ENCODE assay signal across 27 cellular contexts in the genomic region with DNA sequence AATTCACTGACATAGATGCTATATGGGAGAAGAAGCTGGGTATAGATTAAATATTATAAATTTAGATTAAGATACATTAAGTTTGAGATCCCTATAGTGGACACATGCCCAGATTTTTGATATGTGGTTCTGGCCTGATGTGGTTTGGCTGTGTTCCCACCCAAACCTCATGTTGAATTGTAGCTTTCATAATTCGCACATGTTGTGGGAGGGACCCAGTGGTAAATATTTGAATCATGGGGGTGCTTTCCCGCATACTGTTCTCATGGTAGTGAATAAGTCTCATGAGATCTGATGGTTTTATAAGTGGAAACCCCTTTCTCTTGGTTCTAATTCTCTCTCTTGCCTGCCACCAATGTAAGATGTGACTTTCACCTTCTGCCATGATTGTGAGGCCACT.
DNase-seq lines count a peak whose midpoint lies in the region; ATAC-seq and TF ChIP-seq lines count a peak whose summit lies in the region.
"Had no signal": no experiment of that assay in that cellular context is flagged by ENCODE, and none has a peak within 500 bp of the region (broad histone marks: within the 10 kb centered on the region; RNA-seq: fewer than 3 reads in every experiment).

No MANE protein-coding gene starts in this region.

- no peak for ATAC-seq in CD8-positive, alpha-beta T cell
- ATAC-seq: SK-N-SH treated with all-trans-retinoic acid at 6 μM for 48 hours had no signal

- H3K36me3 ChIP-seq in breast epithelium, result no peaks in the 10 kb centered on the region
- no peaks in the 10 kb centered on the region for H3K36me3 ChIP-seq in fibroblast of lung (ENCODE audit: control insufficient read depth, insufficient read depth, low read length)
- no peaks in the 10 kb centered on the region for H3K36me3 ChIP-seq in CD8-positive, alpha-beta T cell (ENCODE audit: insufficient read depth, low read length)
- no peaks in the 10 kb centered on the region for H3K36me3 ChIP-seq in tibial artery
- H3K36me3 ChIP-seq: Peyer's patch, SJCRH30 had no signal

- TF ChIP-seq POLR2A in breast epithelium (IDR thresholded peaks at IDR 0.05), result no peak

- no peaks in the 10 kb centered on the region for H3K9me3 ChIP-seq in breast epithelium
- H3K9me3 ChIP-seq in fibroblast of lung (ENCODE audit: control insufficient read depth, insufficient read depth, low read depth, low read length), result no peaks in the 10 kb centered on the region
- H3K9me3 ChIP-seq in CD8-positive, alpha-beta T cell (ENCODE audit: low read length), result no peaks in the 10 kb centered on the region
- no peaks in the 10 kb centered on the region for H3K9me3 ChIP-seq in tibial artery
- H3K9me3 ChIP-seq: Peyer's patch had no signal

- H3K4me2 ChIP-seq in fibroblast of lung (ENCODE audit: extremely low read depth, insufficient read depth, low read length), result no peak overlapping the region
- H3K4me2 ChIP-seq: KMS-11 had no signal

- H3K4me3 Mint-ChIP-seq in MCF 10A (ENCODE audit: unreplicated experiment), result no peak overlapping the region
- H3K4me3 Mint-ChIP-seq in CD8-positive, alpha-beta T cell, result no peak overlapping the region
- H3K4me3 Mint-ChIP-seq: B cell; CD8-positive, alpha-beta memory T cell; H9; IgD-negative memory B cell had no signal

- H2AFZ ChIP-seq in fibroblast of lung (ENCODE audit: low read length), result no peak overlapping the region
- H2AFZ ChIP-seq: GM23248 had no signal

- H3K4me1 ChIP-seq in breast epithelium (no peaks in the 10 kb centered on the region), fibroblast of lung (ENCODE audit: control insufficient read depth, extremely low read depth, insufficient read depth, low read length) (no peaks in the 10 kb centered on the region), tibial artery (no peaks in the 10 kb centered on the region)
- no peaks in the 10 kb centered on the region for H3K4me1 ChIP-seq in CD8-positive, alpha-beta T cell (ENCODE audit: insufficient read depth, low read length)
- H3K4me1 ChIP-seq: Peyer's patch, SJCRH30 had no signal

- H3K27me3 ChIP-seq in breast epithelium (no peaks in the 10 kb centered on the region), fibroblast of lung (ENCODE audit: control insufficient read depth, insufficient read depth, low read length) (no peaks in the 10 kb centered on the region), tibial artery (no peaks in the 10 kb centered on the region)
- no peaks in the 10 kb centered on the region for H3K27me3 ChIP-seq in CD8-positive, alpha-beta T cell (ENCODE audit: insufficient read depth, low read length)
- H3K27me3 ChIP-seq: Peyer's patch, SJCRH30 had no signal

- H3K4me1 Mint-ChIP-seq in MCF 10A (ENCODE audit: insufficient read depth, unreplicated experiment), result peaks cover 11% of the 10 kb centered on the region
- H3K4me1 Mint-ChIP-seq in CD8-positive, alpha-beta T cell (ENCODE audit: low read depth), result no peaks in the 10 kb centered on the region
- H3K4me1 Mint-ChIP-seq: B cell; CD8-positive, alpha-beta memory T cell; H9; IgD-negative memory B cell had no signal

- peaks cover 9% of the 10 kb centered on the region for H3K9me3 Mint-ChIP-seq in MCF 10A (ENCODE audit: unreplicated experiment)
- peaks cover 9% of the 10 kb centered on the region for H3K9me3 Mint-ChIP-seq in CD8-positive, alpha-beta T cell

- no peak for TF ChIP-seq CTCF in MCF 10A (IDR thresholded peaks at IDR 0.05; ENCODE audit: unreplicated experiment)
- TF ChIP-seq CTCF in breast epithelium (IDR thresholded peaks at IDR 0.05), result no peak
- TF ChIP-seq CTCF in fibroblast of lung (conservative IDR thresholded peaks at IDR 0.05 in 1 of 2, IDR thresholded peaks at IDR 0.05 in 1 of 2; ENCODE audit: low read depth in 1 of 2, low read length in 2 of 2), result no peak
- TF ChIP-seq CTCF in CD8-positive, alpha-beta T cell (IDR thresholded peaks at IDR 0.05), result no peak
- no peak for TF ChIP-seq CTCF in tibial artery (IDR thresholded peaks at IDR 0.05)

- H3K36me3 Mint-ChIP-seq in MCF 10A (ENCODE audit: insufficient read depth, unreplicated experiment), result no peaks in the 10 kb centered on the region
- H3K36me3 Mint-ChIP-seq in CD8-positive, alpha-beta T cell, result no peaks in the 10 kb centered on the region
- H3K36me3 Mint-ChIP-seq: IgD-negative memory B cell had no signal

- H3K27ac ChIP-seq in breast epithelium (no peak overlapping the region), fibroblast of lung (ENCODE audit: insufficient read depth, low read length) (no peak overlapping the region), tibial artery (no peak overlapping the region)
- H3K27ac ChIP-seq in CD8-positive, alpha-beta T cell (ENCODE audit: low read depth, low read length), result no peak overlapping the region
- H3K27ac ChIP-seq: 22Rv1, C4-2B, GM23248, KMS-11, Peyer's patch, SJCRH30 had no signal

- no TSS peak for BruUV-seq in MCF 10A (replicated peaks; lab: Mats Ljungman, UMichigan)

- CTCF ChIA-PET in MCF 10A (lab: Yijun Ruan, JAX), result no interaction called here
- CTCF ChIA-PET in CD8-positive, alpha-beta T cell (lab: Charles Lee), result interaction anchor here (2.7 kb wide), 1 partner anchor 15 kb away, joined by 11 read pairs; no protein-coding TSS in a partner anchor

- no peak overlapping the region for H3K27ac Mint-ChIP-seq in MCF 10A (ENCODE audit: low read depth, unreplicated experiment)
- H3K27ac Mint-ChIP-seq in CD8-positive, alpha-beta T cell, result no peak overlapping the region
- H3K27ac Mint-ChIP-seq: B cell, H9 had no signal

- peak; percentile 58 for DNase-seq in MCF 10A (ENCODE audit: unreplicated experiment)
- DNase-seq in breast epithelium (ENCODE audit: low spot score in 2 of 2), result no peak
- peak; percentile 49 for DNase-seq in amniotic epithelial cell (ENCODE audit: low read depth)
- peak; percentile 11 to 21 for DNase-seq in fibroblast of lung (ENCODE audit: low read depth in 2 of 2)
- DNase-seq in myocyte (ENCODE audit: low read depth), result peak; percentile 39
- DNase-seq in CD8-positive, alpha-beta T cell, result no peak
- DNase-seq in NCI-H510A (lab: John Stamatoyannopoulos, UW), result no peak
- DNase-seq in tibial artery, result no peak
- DNase-seq: CD8-positive, alpha-beta memory T cell; DMS 273 treated with DMSO at 0.1 percent for 48 hours; DMS79 treated with DMSO at 0.1 percent for 48 hours; GM23248; H9; NCI-H1105 treated with DMSO at 0.1 percent for 48 hours; NCI-H146; NCI-H1930; NCI-H2107; NCI-H446; NCI-H526; Peyer's patch had no signal

- H4K20me1 ChIP-seq in fibroblast of lung (ENCODE audit: control insufficient read depth, extremely low read depth, insufficient read depth, low read length), result no peaks in the 10 kb centered on the region

- H3K4me3 ChIP-seq in breast epithelium (no peak overlapping the region), fibroblast of lung (replicated peaks in 1 of 4; ENCODE audit: control extremely low read depth in 1 of 4, insufficient read depth in 1 of 4, low read depth in 3 of 4, low read length in 4 of 4) (no peak overlapping the region), tibial artery (no peak overlapping the region)
- H3K4me3 ChIP-seq in CD8-positive, alpha-beta T cell (ENCODE audit: low read depth, low read length), result no peak overlapping the region
- H3K4me3 ChIP-seq: GM23248, Peyer's patch, SJCRH30 had no signal

- no peaks in the 10 kb centered on the region for H3K27me3 Mint-ChIP-seq in MCF 10A (ENCODE audit: insufficient read depth, unreplicated experiment)
- no peaks in the 10 kb centered on the region for H3K27me3 Mint-ChIP-seq in CD8-positive, alpha-beta T cell (ENCODE audit: low read depth)
- H3K27me3 Mint-ChIP-seq: B cell; CD8-positive, alpha-beta memory T cell; IgD-negative memory B cell had no signal

- intact Hi-C loops in MCF 10A (cut with micrococcal nuclease) (no loop called here), breast epithelium (cut with DNase I; ENCODE audit: low total_unique reads) (no loop called here), tibial artery (cut with DNase I; ENCODE audit: low total_unique reads) (no loop called here)
- intact Hi-C loops in CD8-positive, alpha-beta T cell (cut with DNase I, micrococcal nuclease), result no loop called here

- no peaks in the 10 kb centered on the region for H3K79me2 ChIP-seq in fibroblast of lung (ENCODE audit: control insufficient read depth, insufficient read depth, low read length)

- POLR2A ChIA-PET in MCF 10A (lab: Yijun Ruan, JAX), result interaction anchor here (0.6 kb wide), 1 partner anchor 282 kb away, joined by 3 read pairs; no protein-coding TSS in a partner anchor
- POLR2A ChIA-PET in CD8-positive, alpha-beta T cell (lab: Charles Lee), result no interaction called here

- no peak overlapping the region for H3K9ac ChIP-seq in fibroblast of lung (ENCODE audit: insufficient read depth, low read length)
- H3K9ac ChIP-seq: GM23248, KMS-11 had no signal

Comparison
In these comparisons a context has a peak if more than half of its experiments do, and no peak if none do; other contexts are left out.
1. DNase-seq: peak in MCF 10A (single experiment), amniotic epithelial cell (single experiment), fibroblast of lung (2 of 2) and myocyte (single experiment); none in breast epithelium (0 of 2), CD8-positive, alpha-beta T cell (0 of 7), NCI-H510A (single experiment) and tibial artery (0 of 2).